8 cellular contexts compared by ENCODE assay signal in the genomic region with DNA sequence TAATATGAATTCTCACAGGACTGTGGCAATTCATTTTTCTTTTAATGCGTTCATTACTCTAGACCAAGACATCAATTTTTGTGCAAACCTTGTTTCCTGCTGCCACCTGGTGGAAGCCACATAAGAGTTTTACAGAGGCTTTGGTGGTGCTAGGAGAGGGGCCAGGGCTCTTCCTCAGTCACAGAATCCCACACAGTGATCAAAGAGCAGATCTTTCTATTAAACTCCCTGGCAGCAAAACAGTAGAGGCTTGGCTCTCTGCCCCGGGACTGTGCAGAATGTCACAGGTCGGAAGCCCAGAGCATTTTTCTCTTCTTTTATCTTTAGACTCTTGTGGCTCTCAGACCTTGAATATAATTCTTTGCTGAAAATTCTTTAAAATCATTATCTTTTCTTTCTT.
A peak's percentile ranks its signal among the peaks of the same experiment; 100 is the strongest.
DNase-seq lines count a peak whose midpoint lies in the region; ATAC-seq and TF ChIP-seq lines count a peak whose summit lies in the region.

No MANE protein-coding gene starts in this region.

- H3K9me2 ChIP-seq in OCI-LY1 (ENCODE audit: low read depth, low read length), result no peaks in the 10 kb centered on the region

- no peak overlapping the region for H4K5ac ChIP-seq in mesendoderm (ENCODE audit: low read length)

- H3K56ac ChIP-seq in mesendoderm (ENCODE audit: low read length), result no peak overlapping the region

- WGBS in mesendoderm (ENCODE audit: extremely low coverage, insufficient coverage, low lambda C conversion rate), result no CpG with 5 or more reads among the region's 3 CpGs

- H3K4me1 ChIP-seq in OCI-LY1 (ENCODE audit: insufficient read depth, low read length, severe bottlenecking) (no peaks in the 10 kb centered on the region), mesendoderm (ENCODE audit: control insufficient read depth, low read depth, low read length) (peaks cover 3% of the 10 kb centered on the region)

- H3K79me2 ChIP-seq in OCI-LY1 (ENCODE audit: insufficient read depth, low read length) (no peaks in the 10 kb centered on the region), mesendoderm (ENCODE audit: control insufficient read depth, insufficient read depth, low read length) (no peaks in the 10 kb centered on the region)

- H3K18ac ChIP-seq in mesendoderm (ENCODE audit: low read length), result no peak overlapping the region

- DNase-seq in AML-193 (lab: John Stamatoyannopoulos, UW) (peak; percentile 3 to 30), KBM-7 (peak; percentile 41), dedifferentiated amniotic fluid mesenchymal stem cell (ENCODE audit: extremely low spot score) (peak; percentile 81), mesendoderm (peak; percentile 78), OCI-M2 (lab: John Stamatoyannopoulos, UW; ENCODE audit: unreplicated experiment) (no peak)

- H3K9ac ChIP-seq in OCI-LY1 (ENCODE audit: low read length), result no peak overlapping the region
- H3K9ac ChIP-seq in mesendoderm (ENCODE audit: low read length), result no peak overlapping the region

- H2AFZ ChIP-seq in OCI-LY1 (ENCODE audit: low read length), result no peak overlapping the region

- ATAC-seq in GM18499 (IDR thresholded peaks at IDR 0.05; ENCODE audit: insufficient read depth, unreplicated experiment), result peak; percentile 63
- no peak for ATAC-seq in HG03095 (IDR thresholded peaks at IDR 0.05; ENCODE audit: unreplicated experiment)

- H3K4ac ChIP-seq in mesendoderm (ENCODE audit: low read depth, low read length), result no peak overlapping the region

- H3K9me3 ChIP-seq in OCI-LY1 (ENCODE audit: low read length), result no peaks in the 10 kb centered on the region

- no peak overlapping the region for H3K23ac ChIP-seq in mesendoderm (ENCODE audit: low read length)

- H3K36me3 ChIP-seq in OCI-LY1 (ENCODE audit: insufficient read depth, low read length) (no peaks in the 10 kb centered on the region), mesendoderm (ENCODE audit: control insufficient read depth, insufficient read depth, low read length) (no peaks in the 10 kb centered on the region)

- H3K27ac ChIP-seq in OCI-LY1 (ENCODE audit: low read depth, low read length, poor library complexity, severe bottlenecking) (no peak overlapping the region), mesendoderm (ENCODE audit: low read depth, low read length) (no peak overlapping the region)

- H3K4me3 ChIP-seq in OCI-LY1 (ENCODE audit: low read depth, low read length, poor library complexity, severe bottlenecking) (no peak overlapping the region), mesendoderm (ENCODE audit: low read length) (no peak overlapping the region)

- no peaks in the 10 kb centered on the region for H3K79me1 ChIP-seq in mesendoderm (ENCODE audit: low read length)

- no peaks in the 10 kb centered on the region for H3K27me3 ChIP-seq in OCI-LY1 (ENCODE audit: insufficient read depth, low read length)
- no peaks in the 10 kb centered on the region for H3K27me3 ChIP-seq in mesendoderm (ENCODE audit: insufficient read depth, low read length, poor library complexity)

- no peak overlapping the region for H4K8ac ChIP-seq in mesendoderm (ENCODE audit: low read depth, low read length)

- no peak overlapping the region for H2BK5ac ChIP-seq in mesendoderm (ENCODE audit: low read length)

- no peak overlapping the region for H2BK120ac ChIP-seq in mesendoderm (ENCODE audit: low read depth, low read length)

- in situ Hi-C loops in KBM-7 (cut with MboI; ENCODE audit: low pct_unique_long_range_greater_than_20kb, low sequenced_read_pairs), result no loop called here

- no peaks in the 10 kb centered on the region for H3F3A ChIP-seq in OCI-LY1 (ENCODE audit: insufficient read depth, low read length)

- no peak overlapping the region for H3K4me2 ChIP-seq in OCI-LY1 (ENCODE audit: low read length)
- no peak overlapping the region for H3K4me2 ChIP-seq in mesendoderm (ENCODE audit: low read length)

- TF ChIP-seq CTCF in OCI-LY1 (IDR thresholded peaks at IDR 0.05; ENCODE audit: low read length), result peak; percentile 94

- H4K20me1 ChIP-seq in OCI-LY1 (ENCODE audit: insufficient read depth, low read length), result no peaks in the 10 kb centered on the region

- no peak overlapping the region for H2AK5ac ChIP-seq in mesendoderm (ENCODE audit: low read length)

- no peak overlapping the region for H2BK15ac ChIP-seq in mesendoderm (replicated peaks; ENCODE audit: low read depth)
